Comparison of ENCODE assay signal across 8 cellular contexts in genomic region chr1:44632511-44633072, GRCh38. TPM values are rescaled to one million over a fixed set of nuclear protein-coding genes. Genes with fewer than 3 reads are reported as not detected.
DNase-seq lines count a peak whose midpoint lies in the region; ATAC-seq and TF ChIP-seq lines count a peak whose summit lies in the region.

No MANE protein-coding gene starts in this region.

- no peaks in the 10 kb centered on the region for H3K27me3 ChIP-seq in thoracic aorta (replicated peaks; ENCODE audit: insufficient read depth)

- TF ChIP-seq CTCF in LNCaP clone FGC (IDR thresholded peaks at IDR 0.05; ENCODE audit: control insufficient read depth, extremely low read depth, insufficient read depth) (no peak), astrocyte of the cerebellum (IDR thresholded peaks at IDR 0.05; ENCODE audit: low read depth, low read length, missing control alignments) (no peak), thoracic aorta (IDR thresholded peaks at IDR 0.05) (no peak)

- H3K9me3 ChIP-seq in thoracic aorta, result no peaks in the 10 kb centered on the region

- in situ Hi-C loops in astrocyte of the cerebellum (cut with HindIII; ENCODE audit: low sequenced_read_pairs), result no loop called here

- intact Hi-C loops in left colon (cut with DNase I, micrococcal nuclease), result no loop called here

- H3K36me3 ChIP-seq in thoracic aorta, result peaks cover 29% of the 10 kb centered on the region

- H3K27ac ChIP-seq in thoracic aorta, result peak overlapping the region; percentile 92 to 94

- peaks cover 9 to 20% of the 10 kb centered on the region in 2 donors for H3K4me1 ChIP-seq in thoracic aorta (ENCODE audit: control insufficient read depth in 1 of 2, low read depth in 2 of 2)

- ATAC-seq in left colon (peak; percentile 3), thoracic aorta (ENCODE audit: insufficient number of reproducible peaks, low FRiP score, low read depth) (no peak), GM21717 (IDR thresholded peaks at IDR 0.05; ENCODE audit: unreplicated experiment) (no peak), HG02885 (IDR thresholded peaks at IDR 0.05; ENCODE audit: poor library complexity, unreplicated experiment) (no peak)

- DNase-seq in EH (ENCODE audit: low read depth) (peak; percentile 38), LNCaP clone FGC (ENCODE audit: low read depth) (no peak), astrocyte of the cerebellum (ENCODE audit: low read depth) (no peak), left colon (no peak), thoracic aorta (ENCODE audit: low spot score) (no peak), SIG-M5 (lab: John Stamatoyannopoulos, UW) (no peak)

- peak overlapping the region; percentile 77 for H3K4me3 ChIP-seq in LNCaP clone FGC (ENCODE audit: low read depth, low read length)
- H3K4me3 ChIP-seq in astrocyte of the cerebellum (ENCODE audit: low read depth, low read length), result peak overlapping the region; percentile 55
- H3K4me3 ChIP-seq in thoracic aorta, result peak overlapping the region; percentile 81

RNA-seq across cellular contexts. Expression of gene TMEM53, which starts 41.7 kb away (rescaled TPM):
- total RNA-seq in left colon, result 10 to 100 TPM; 31.3 to 35.7 TPM
- 10 to 100 TPM in 1 of 2 donors, 1 to 10 TPM in 1; 3.9 to 12.9 TPM for total RNA-seq in thoracic aorta

RNA-seq across cellular contexts. Expression of gene ARMH1, which starts 41.9 kb away (rescaled TPM):
- total RNA-seq in left colon (1 to 10 TPM; 1.1 to 2.3 TPM), thoracic aorta (1 to 10 TPM in 1 of 2 donors, under 1 TPM in 1; 0.81 to 5.8 TPM)
